12 cellular contexts compared by ENCODE assay signal in the genomic region with DNA sequence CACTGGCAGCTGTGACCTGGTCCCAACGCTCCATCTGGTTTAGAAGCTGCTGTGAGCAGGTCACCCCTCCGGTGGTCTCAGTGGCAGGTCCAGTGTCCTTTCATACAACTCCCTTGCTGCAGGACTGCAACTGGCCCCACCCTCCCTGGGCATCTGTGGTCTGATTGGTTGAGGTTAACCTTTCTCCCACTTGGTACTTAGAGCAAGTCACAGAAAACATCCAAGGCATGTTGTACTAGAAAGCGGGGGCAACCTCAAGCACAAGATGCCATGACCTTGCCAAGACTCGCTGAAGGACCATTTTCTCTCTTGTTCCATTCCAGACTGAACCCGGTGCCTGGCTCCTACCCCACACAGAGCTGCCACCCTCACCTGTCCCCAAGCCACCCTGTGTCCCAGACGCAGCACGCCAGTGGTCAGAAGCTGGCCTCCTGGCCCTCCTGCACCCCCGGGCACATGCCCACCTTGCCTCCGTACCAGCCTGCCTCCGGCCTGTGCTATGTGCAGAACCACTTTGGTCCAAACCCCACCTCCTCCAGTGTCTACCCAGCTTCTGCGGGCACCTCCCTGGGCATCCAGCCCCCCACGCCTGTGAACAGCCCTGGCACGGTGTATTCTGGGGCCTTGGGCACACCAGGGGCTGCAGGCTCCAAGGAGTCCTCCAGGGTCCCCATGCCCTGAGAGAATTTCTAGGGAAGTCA. TPM values are rescaled to one million over a fixed set of nuclear protein-coding genes. Genes with fewer than 3 reads are reported as not detected.
DNase-seq lines count a peak whose midpoint lies in the region; ATAC-seq lines count a peak whose summit lies in the region.
"Had no signal": no experiment of that assay in that cellular context is flagged by ENCODE, and none has a peak within 500 bp of the region (broad histone marks: within the 10 kb centered on the region; RNA-seq: fewer than 3 reads in every experiment).

No MANE protein-coding gene starts in this region.

- H3K36me3 Mint-ChIP-seq in activated T-cell treated with anti-CD3 and anti-CD28 coated beads, Interleukin-2, amount 50 U/mL, for 72 hours (ENCODE audit: insufficient read depth in 2 of 2): peaks cover 0 to 8% of the 10 kb centered on the region in 2 donors

- no peak for ATAC-seq in activated T-cell treated with anti-CD3 and anti-CD28 coated beads, Interleukin-2, amount 50 U/mL, for 72 hours (replicated peaks in 1 of 2)
- ATAC-seq in GM21737 (IDR thresholded peaks at IDR 0.05; ENCODE audit: unreplicated experiment) (no peak), HG02623 (IDR thresholded peaks at IDR 0.05; ENCODE audit: unreplicated experiment) (no peak)

- H3K27ac Mint-ChIP-seq in activated T-cell treated with anti-CD3 and anti-CD28 coated beads, Interleukin-2, amount 50 U/mL, for 72 hours: peak overlapping the region; percentile 32

- DNase-seq in activated T-cell treated with anti-CD3 and anti-CD28 coated beads, Interleukin-2, amount 50 U/mL, for 72 hours: no peak
- DNase-seq in activated T-cell treated with anti-CD3 and anti-CD28 coated beads for 4 hours: no peak
- DNase-seq in myocyte (ENCODE audit: low read depth): peak; percentile 58
- DNase-seq in substantia nigra (lab: John Stamatoyannopoulos, UW): no peak
- DNase-seq in NCI-H1694 (lab: John Stamatoyannopoulos, UW): no peak
- DNase-seq: 8988T, H9, NCI-H1092, NCI-H446 had no signal

- H3K27me3 Mint-ChIP-seq in activated T-cell treated with anti-CD3 and anti-CD28 coated beads, Interleukin-2, amount 50 U/mL, for 72 hours (ENCODE audit: low read depth): no peaks in the 10 kb centered on the region

- H3K4me3 Mint-ChIP-seq in activated T-cell treated with anti-CD3 and anti-CD28 coated beads, Interleukin-2, amount 50 U/mL, for 72 hours: no peak overlapping the region
- H3K4me3 Mint-ChIP-seq: H9 had no signal

- H3K27ac ChIP-seq in cingulate gyrus (ENCODE audit: low read depth, low read length): peak overlapping the region; percentile 54
- H3K27ac ChIP-seq in substantia nigra (ENCODE audit: low read depth, low read length, poor library complexity, severe bottlenecking): peak overlapping the region; percentile 57

- H3K9me3 Mint-ChIP-seq in activated T-cell treated with anti-CD3 and anti-CD28 coated beads, Interleukin-2, amount 50 U/mL, for 72 hours: no peaks in the 10 kb centered on the region
- H3K9me3 Mint-ChIP-seq: H9 had no signal

- peaks cover 6% of the 10 kb centered on the region for H3K4me1 Mint-ChIP-seq in activated T-cell treated with anti-CD3 and anti-CD28 coated beads, Interleukin-2, amount 50 U/mL, for 72 hours (ENCODE audit: low read depth)

RNA-seq across cellular contexts. Expression of a gene that starts 9.0 kb away (rescaled TPM):
- 10 to 100 TPM; 57.2 to 58.6 TPM for total RNA-seq in activated T-cell treated with anti-CD3 and anti-CD28 coated beads, Interleukin-2, amount 50 U/mL, for 72 hours
- 83.4 and 107 TPM in 2 replicates for total RNA-seq in myocyte
- polyA plus RNA-seq in myocyte (2012): 113 TPM

RNA-seq across cellular contexts. Expression of a gene that starts 27.1 kb away (rescaled TPM):
- 10 to 100 TPM; 31.6 to 42.7 TPM for total RNA-seq in activated T-cell treated with anti-CD3 and anti-CD28 coated beads, Interleukin-2, amount 50 U/mL, for 72 hours
- 205 and 262 TPM in 2 replicates for total RNA-seq in myocyte
- 93.0 TPM for polyA plus RNA-seq in myocyte (2012)
